18 cellular contexts compared by ENCODE assay signal in the genomic region with DNA sequence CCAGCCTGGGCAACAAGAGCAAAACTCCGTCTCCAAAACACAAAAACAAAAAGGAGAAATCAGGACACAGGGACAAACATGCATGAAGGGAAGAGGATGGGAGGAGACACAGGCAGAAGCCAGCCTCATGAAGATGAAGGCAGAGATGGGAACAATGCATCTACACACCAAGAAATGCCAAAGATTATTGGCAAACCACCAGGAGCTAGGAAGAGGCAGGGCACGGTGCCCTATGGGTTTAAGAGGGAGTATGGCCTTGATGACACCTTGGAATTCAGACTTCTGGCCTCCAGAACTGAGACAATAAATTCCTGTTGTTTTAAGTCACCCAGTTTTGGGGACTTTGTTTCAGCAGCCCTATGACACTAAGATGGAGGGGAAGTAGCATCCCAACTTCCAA. TPM values are rescaled to one million over a fixed set of nuclear protein-coding genes. Genes with fewer than 3 reads are reported as not detected.
A peak's percentile ranks its signal among the peaks of the same experiment; 100 is the strongest.
DNase-seq lines count a peak whose midpoint lies in the region; ATAC-seq and TF ChIP-seq lines count a peak whose summit lies in the region.
"Had no signal": no experiment of that assay in that cellular context is flagged by ENCODE, and none has a peak within 500 bp of the region (broad histone marks: within the 10 kb centered on the region; RNA-seq: fewer than 3 reads in every experiment).

No MANE protein-coding gene starts in this region.

- WGBS in sigmoid colon, 2 donors: 55 to 77% methylated on average over 2 of the region's 2 CpGs

- TF ChIP-seq POLR2A in sigmoid colon (IDR thresholded peaks at IDR 0.05): no peak

- no peak overlapping the region for H3K27ac ChIP-seq in sigmoid colon
- H3K27ac ChIP-seq in ascending aorta: no peak overlapping the region
- H3K27ac ChIP-seq: 22Rv1 had no signal

- peak overlapping the region; percentile 60 for H3K27ac Mint-ChIP-seq in T-helper 1 cell treated with Interleukin-12 subunit alpha and Interleukin-12 subunit beta and Interleukin-4 antibody, amounts not matched to agents 30 μg/mL and 1 μg/mL, for 36 hours
- H3K27ac Mint-ChIP-seq in Caco-2 (ENCODE audit: unreplicated experiment): peak overlapping the region; percentile 54
- no peak overlapping the region for H3K27ac Mint-ChIP-seq in activated T-helper 17 cell treated with anti-CD3 and anti-CD28 coated beads, Interleukin-2, amount 50 U/mL, for 72 hours
- H3K27ac Mint-ChIP-seq in MCF 10A (ENCODE audit: low read depth, unreplicated experiment): no peak overlapping the region
- H3K27ac Mint-ChIP-seq: H9 had no signal

- no peaks in the 10 kb centered on the region for H3K9me3 Mint-ChIP-seq in T-helper 1 cell treated with Interleukin-12 subunit alpha and Interleukin-12 subunit beta and Interleukin-4 antibody, amounts not matched to agents 30 μg/mL and 1 μg/mL, for 36 hours
- H3K9me3 Mint-ChIP-seq in Caco-2 (ENCODE audit: unreplicated experiment) (no peaks in the 10 kb centered on the region), MCF 10A (ENCODE audit: unreplicated experiment) (no peaks in the 10 kb centered on the region)
- no peaks in the 10 kb centered on the region for H3K9me3 Mint-ChIP-seq in activated T-helper 17 cell treated with anti-CD3 and anti-CD28 coated beads, Interleukin-2, amount 50 U/mL, for 72 hours

- H3K4me1 Mint-ChIP-seq in T-helper 1 cell treated with Interleukin-12 subunit alpha and Interleukin-12 subunit beta and Interleukin-4 antibody, amounts not matched to agents 30 μg/mL and 1 μg/mL, for 36 hours (ENCODE audit: low read depth): peaks cover 61% of the 10 kb centered on the region
- H3K4me1 Mint-ChIP-seq in Caco-2 (ENCODE audit: low read depth, unreplicated experiment) (peaks cover 30% of the 10 kb centered on the region), MCF 10A (ENCODE audit: insufficient read depth, unreplicated experiment) (peaks cover 2% of the 10 kb centered on the region)
- peaks cover 48% of the 10 kb centered on the region for H3K4me1 Mint-ChIP-seq in activated T-helper 17 cell treated with anti-CD3 and anti-CD28 coated beads, Interleukin-2, amount 50 U/mL, for 72 hours

- H3K4me1 ChIP-seq in Caco-2: peaks cover 17% of the 10 kb centered on the region
- no peaks in the 10 kb centered on the region for H3K4me1 ChIP-seq in sigmoid colon
- no peaks in the 10 kb centered on the region for H3K4me1 ChIP-seq in ascending aorta

- TF ChIP-seq EP300 in sigmoid colon (IDR thresholded peaks at IDR 0.05): no peak

- CTCF ChIA-PET in Caco-2 (lab: Charles Lee): no interaction called here
- CTCF ChIA-PET in MCF 10A (lab: Yijun Ruan, JAX): no interaction called here

- H3K36me3 ChIP-seq in Caco-2 (ENCODE audit: control insufficient read depth, insufficient read depth, low read length) (no peaks in the 10 kb centered on the region), sigmoid colon (no peaks in the 10 kb centered on the region), ascending aorta (no peaks in the 10 kb centered on the region)

- ATAC-seq in activated T-helper 17 cell treated with anti-CD3 and anti-CD28 coated beads, Interleukin-2, amount 50 U/mL, for 72 hours (replicated peaks): no peak

- DNase-seq in T-helper 1 cell (no peak), Caco-2 (peak in 1 of 2 experiments; percentile 1), sigmoid colon (peak; percentile 13), ascending aorta (ENCODE audit: low spot score in 2 of 2) (no peak), MCF 10A (ENCODE audit: unreplicated experiment) (no peak)
- no peak for DNase-seq in activated effector memory CD4-positive, alpha-beta T cell treated with Interleukin-2 at 50 U/mL for 16 hours
- DNase-seq: H9, IMR-90, Kasumi-1, NCI-H1417, NCI-H2029, NCI-H2171 treated with DMSO at 0.1 percent for 48 hours, NCI-H510A treated with DMSO at 0.1 percent for 48 hours, SHP77 had no signal

- H3K27me3 ChIP-seq in Caco-2 (replicated peaks; ENCODE audit: control insufficient read depth, insufficient read depth, low read length) (no peaks in the 10 kb centered on the region), sigmoid colon (peaks cover 3 to 27% (median 8%) of the 10 kb centered on the region in 3 donors), ascending aorta (no peaks in the 10 kb centered on the region)

- peaks cover 8% of the 10 kb centered on the region for H3K36me3 Mint-ChIP-seq in T-helper 1 cell treated with Interleukin-12 subunit alpha and Interleukin-12 subunit beta and Interleukin-4 antibody, amounts not matched to agents 30 μg/mL and 1 μg/mL, for 36 hours (ENCODE audit: low read depth)
- H3K36me3 Mint-ChIP-seq in Caco-2 (ENCODE audit: insufficient read depth, unreplicated experiment) (peaks cover 4% of the 10 kb centered on the region), MCF 10A (ENCODE audit: insufficient read depth, unreplicated experiment) (no peaks in the 10 kb centered on the region)
- peaks cover 87% of the 10 kb centered on the region for H3K36me3 Mint-ChIP-seq in activated T-helper 17 cell treated with anti-CD3 and anti-CD28 coated beads, Interleukin-2, amount 50 U/mL, for 72 hours (ENCODE audit: low read depth)

- H3K27me3 Mint-ChIP-seq in T-helper 1 cell treated with Interleukin-12 subunit alpha and Interleukin-12 subunit beta and Interleukin-4 antibody, amounts not matched to agents 30 μg/mL and 1 μg/mL, for 36 hours (ENCODE audit: low read depth): no peaks in the 10 kb centered on the region
- H3K27me3 Mint-ChIP-seq in Caco-2 (ENCODE audit: insufficient read depth, unreplicated experiment): no peaks in the 10 kb centered on the region
- H3K27me3 Mint-ChIP-seq in activated T-helper 17 cell treated with anti-CD3 and anti-CD28 coated beads, Interleukin-2, amount 50 U/mL, for 72 hours: no peaks in the 10 kb centered on the region
- peaks cover 11% of the 10 kb centered on the region for H3K27me3 Mint-ChIP-seq in MCF 10A (ENCODE audit: insufficient read depth, unreplicated experiment)

- TF ChIP-seq CTCF in Caco-2 (IDR thresholded peaks at IDR 0.05; ENCODE audit: insufficient read depth in 1 of 2, low read depth in 1 of 2, low read length in 1 of 2, severe bottlenecking in 1 of 2, unreplicated experiment in 1 of 2) (no peak), sigmoid colon (IDR thresholded peaks at IDR 0.05) (no peak), ascending aorta (IDR thresholded peaks at IDR 0.05) (no peak), MCF 10A (IDR thresholded peaks at IDR 0.05; ENCODE audit: unreplicated experiment) (no peak)

- POLR2A ChIA-PET in Caco-2 (lab: Charles Lee): no interaction called here
- POLR2A ChIA-PET in MCF 10A (lab: Yijun Ruan, JAX): no interaction called here

- H3K9me3 ChIP-seq in Caco-2: no peaks in the 10 kb centered on the region
- no peaks in the 10 kb centered on the region for H3K9me3 ChIP-seq in sigmoid colon
- H3K9me3 ChIP-seq in ascending aorta: no peaks in the 10 kb centered on the region

- H3K4me3 Mint-ChIP-seq in T-helper 1 cell treated with Interleukin-12 subunit alpha and Interleukin-12 subunit beta and Interleukin-4 antibody, amounts not matched to agents 30 μg/mL and 1 μg/mL, for 36 hours: no peak overlapping the region
- H3K4me3 Mint-ChIP-seq in Caco-2 (ENCODE audit: unreplicated experiment) (no peak overlapping the region), MCF 10A (ENCODE audit: unreplicated experiment) (no peak overlapping the region)
- peak overlapping the region; percentile 71 for H3K4me3 Mint-ChIP-seq in activated T-helper 17 cell treated with anti-CD3 and anti-CD28 coated beads, Interleukin-2, amount 50 U/mL, for 72 hours
- H3K4me3 Mint-ChIP-seq: H9 had no signal

- H3K4me3 ChIP-seq in Caco-2 (ENCODE audit: low read depth, low read length) (no peak overlapping the region), sigmoid colon (no peak overlapping the region), ascending aorta (no peak overlapping the region)

- BruUV-seq in Caco-2 (replicated peaks; lab: Mats Ljungman, UMichigan): no TSS peak
- no TSS peak for BruUV-seq in MCF 10A (replicated peaks; lab: Mats Ljungman, UMichigan)

- intact Hi-C loops in Caco-2 (cut with micrococcal nuclease; ENCODE audit: unreplicated experiment) (no loop called here), sigmoid colon (cut with DNase I) (no loop called here), ascending aorta (cut with DNase I) (no loop called here), MCF 10A (cut with micrococcal nuclease) (no loop called here)

RNA-seq across cellular contexts. Expression of a gene that starts 5.2 kb away (rescaled TPM):
- not detected in 2 replicates for total RNA-seq in Caco-2 (2022)
- 100 to 1,000 TPM in 1 of 2 donors, 10 to 100 TPM in 1; 24.0 to 163 TPM for total RNA-seq in activated T-helper 17 cell treated with anti-CD3 and anti-CD28 coated beads, Interleukin-2, amount 50 U/mL, for 72 hours
- under 1 TPM in 1 of 4 donors, not detected in 3; 0.16 TPM for total RNA-seq in sigmoid colon
- 1 to 10 TPM in 1 of 3 donors, under 1 TPM in 1, not detected in 1; 0.60 to 1.3 TPM for polyA plus RNA-seq in sigmoid colon
- not detected for total RNA-seq in ascending aorta
- total RNA-seq in MCF 10A (2022): 2.0 and 2.4 TPM in 2 replicates
- total RNA-seq: IMR-90 had no signal
- polyA plus RNA-seq: BJ, IMR-90 had no signal

RNA-seq across cellular contexts. Expression of a gene that starts 13.0 kb away (rescaled TPM):
- not detected in 2 replicates for total RNA-seq in Caco-2 (2022)
- 10 to 100 TPM; 28.3 to 42.1 TPM for total RNA-seq in activated T-helper 17 cell treated with anti-CD3 and anti-CD28 coated beads, Interleukin-2, amount 50 U/mL, for 72 hours
- not detected for total RNA-seq in sigmoid colon
- polyA plus RNA-seq in sigmoid colon: 1 to 10 TPM in 1 of 3 donors, not detected in 2; 3.9 TPM
- 0.75 TPM for total RNA-seq in ascending aorta
- not detected in 2 replicates for total RNA-seq in MCF 10A (2022)
- total RNA-seq: H9, IMR-90 had no signal
- polyA plus RNA-seq: BJ, IMR-90 had no signal

RNA-seq across cellular contexts. Expression of a gene that starts 24.4 kb away (rescaled TPM):
- total RNA-seq in Caco-2 (2022) (9.8 and 26.3 TPM in 2 replicates), sigmoid colon (1 to 10 TPM in 1 of 4 donors, not detected in 3; 1.1 TPM), ascending aorta (not detected), MCF 10A (2022) (not detected in 2 replicates)
- total RNA-seq in activated T-helper 17 cell treated with anti-CD3 and anti-CD28 coated beads, Interleukin-2, amount 50 U/mL, for 72 hours: not detected
- polyA plus RNA-seq in sigmoid colon: 100 to 1,000 TPM; 414 to 706 (median 493) TPM
- total RNA-seq: H9, IMR-90 had no signal
- polyA plus RNA-seq: BJ, IMR-90 had no signal

RNA-seq across cellular contexts. Expression of a gene that starts 39.9 kb away (rescaled TPM):
- total RNA-seq in Caco-2 (2022): 1.2 and 3.4 TPM in 2 replicates
- total RNA-seq in activated T-helper 17 cell treated with anti-CD3 and anti-CD28 coated beads, Interleukin-2, amount 50 U/mL, for 72 hours: not detected
- not detected for total RNA-seq in sigmoid colon
- polyA plus RNA-seq in sigmoid colon: 10 to 100 TPM in 1 of 3 donors, 1 to 10 TPM in 2; 1.5 to 23.4 (median 3.0) TPM
- not detected for total RNA-seq in ascending aorta
- not detected in 2 replicates for total RNA-seq in MCF 10A (2022)
- total RNA-seq: H9, IMR-90 had no signal
- polyA plus RNA-seq: BJ, IMR-90 had no signal

Comparison
In these comparisons a context has a peak if more than half of its experiments do, and no peak if none do; other contexts are left out.
1. H3K27ac Mint-ChIP-seq: peak in T-helper 1 cell treated with Interleukin-12 subunit alpha and Interleukin-12 subunit beta and Interleukin-4 antibody, amounts not matched to agents 30 μg/mL and 1 μg/mL, for 36 hours (single experiment) and Caco-2 (single experiment); none in activated T-helper 17 cell treated with anti-CD3 and anti-CD28 coated beads, Interleukin-2, amount 50 U/mL, for 72 hours (single experiment) and MCF 10A (single experiment).
2. RNA of a gene that starts 13.0 kb away (total RNA-seq): 28.3 to 42.1 TPM in activated T-helper 17 cell treated with anti-CD3 and anti-CD28 coated beads, Interleukin-2, amount 50 U/mL, for 72 hours; 0.75 TPM in ascending aorta (single experiment), not detected in Caco-2, not detected in sigmoid colon and not detected in MCF 10A; every median in the first group is over 10 times any median in the second.